Comparison of ENCODE assay signal across 27 cellular contexts in genomic region chr2:642431-642815, GRCh38.
"Had no signal": no experiment of that assay in that cellular context is flagged by ENCODE, and none has a peak within 500 bp of the region (broad histone marks: within the 10 kb centered on the region; RNA-seq: fewer than 3 reads in every experiment).

No MANE protein-coding gene starts in this region.

- H3K4me2 ChIP-seq: hepatocyte, neural progenitor cell, smooth muscle cell had no signal

- H3K9me3 Mint-ChIP-seq: mesothelial cell of epicardium; naive B cell; nephron; stimulated activated effector memory CD8-positive, alpha-beta T cell treated with anti-CD3 and anti-CD28 coated beads, Interleukin-12 subunit alpha, Interleukin-12 subunit beta, amount 100 ng/mL, for 72 hours had no signal

- H2AFZ ChIP-seq: hepatocyte, neural progenitor cell had no signal

- H3K36me3 Mint-ChIP-seq: mesothelial cell of epicardium; naive B cell; neural progenitor cell; stimulated activated effector memory CD8-positive, alpha-beta T cell treated with anti-CD3 and anti-CD28 coated beads, Interleukin-12 subunit alpha, Interleukin-12 subunit beta, amount 100 ng/mL, for 72 hours had no signal

- ATAC-seq: gastroesophageal sphincter; heart left ventricle; left lobe of liver; mucosa of descending colon; pancreas; stimulated activated effector memory CD8-positive, alpha-beta T cell treated with anti-CD3 and anti-CD28 coated beads, Interleukin-12 subunit alpha, Interleukin-12 subunit beta, amount 100 ng/mL, for 72 hours had no signal

- H3K4me1 ChIP-seq: gastroesophageal sphincter, heart left ventricle, neural progenitor cell, pancreas, right lobe of liver, stomach had no signal

- H3K4me1 Mint-ChIP-seq: naive B cell; stimulated activated effector memory CD8-positive, alpha-beta T cell treated with anti-CD3 and anti-CD28 coated beads, Interleukin-12 subunit alpha, Interleukin-12 subunit beta, amount 100 ng/mL, for 72 hours had no signal

- H3K4me3 Mint-ChIP-seq: mesothelial cell of epicardium; naive B cell; nephron; neural progenitor cell; stimulated activated effector memory CD8-positive, alpha-beta T cell treated with anti-CD3 and anti-CD28 coated beads, Interleukin-12 subunit alpha, Interleukin-12 subunit beta, amount 100 ng/mL, for 72 hours had no signal

- H3K27ac Mint-ChIP-seq: mesothelial cell of epicardium; naive B cell; nephron; neural progenitor cell; stimulated activated effector memory CD8-positive, alpha-beta T cell treated with anti-CD3 and anti-CD28 coated beads, Interleukin-12 subunit alpha, Interleukin-12 subunit beta, amount 100 ng/mL, for 72 hours had no signal

- H3K27ac ChIP-seq: dorsolateral prefrontal cortex, gastroesophageal sphincter, heart left ventricle, hepatocyte, neural progenitor cell, pancreas, right lobe of liver, stomach, thyroid gland had no signal

- H3K9ac ChIP-seq: neural progenitor cell had no signal

- H3K4me3 ChIP-seq: dorsolateral prefrontal cortex, gastroesophageal sphincter, heart left ventricle, hepatocyte, mucosa of descending colon, neural progenitor cell, pancreas, right lobe of liver, smooth muscle cell, stomach, thyroid gland had no signal

- H3K36me3 ChIP-seq: gastroesophageal sphincter, heart left ventricle, neural progenitor cell, pancreas, right lobe of liver, stomach, thyroid gland had no signal

- H3K9me3 ChIP-seq: gastroesophageal sphincter, heart left ventricle, mucosa of descending colon, pancreas, right lobe of liver, stomach, thyroid gland had no signal

- DNase-seq: cerebellar nuclear complex; effector CD4-positive, alpha-beta T cell; foreskin fibroblast; kidney; mesenchymal stem cell; mucosa of descending colon; naive B cell; nucleus accumbens; retina; right lobe of liver; stimulated activated CD4-positive, alpha-beta T cell treated with anti-CD3 and anti-CD28 coated beads, Interleukin-12 subunit alpha, Interleukin-12 subunit beta, amount 100 ng/mL, for 4 hours; stimulated activated CD4-positive, alpha-beta T cell treated with anti-CD3 and anti-CD28 coated beads, Interleukin-1b, Interleukin-23, amount 100 ng/mL, for 48 hours; stimulated activated CD4-positive, alpha-beta T cell treated with anti-CD3 and anti-CD28 coated beads, Interleukin-4, amount 100 ng/mL, for 1 hour; stimulated activated naive CD4-positive, alpha-beta T cell treated with Interleukin-2 at 50 U/mL for 16 hours; stomach; thyroid gland had no signal

- H3K27me3 ChIP-seq: neural progenitor cell, pancreas, right lobe of liver, thyroid gland had no signal
